In the genomic region with DNA sequence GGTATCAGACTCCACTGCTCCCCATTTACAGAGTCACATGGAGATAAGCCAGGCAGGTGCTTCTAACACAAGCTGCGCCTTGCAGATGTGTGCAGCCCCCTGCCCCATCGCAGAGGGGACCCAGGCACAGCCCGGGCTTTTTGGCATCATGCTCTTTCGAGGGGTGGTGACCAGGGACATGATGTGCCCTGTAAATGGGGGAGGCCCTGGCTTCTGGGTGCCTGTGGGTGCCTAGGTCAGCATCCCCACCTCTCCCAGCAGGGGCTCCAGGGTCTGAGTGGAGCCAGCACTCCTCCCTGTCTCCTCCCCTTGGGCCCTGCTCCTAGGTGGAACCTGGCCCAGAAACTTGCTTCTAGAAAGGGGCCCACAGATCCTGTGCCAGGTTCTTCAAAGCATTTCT, we compare ENCODE assay signal across 33 cellular contexts. TPM values are rescaled to one million over a fixed set of nuclear protein-coding genes. Genes with fewer than 3 reads are reported as not detected.
"Had no signal": no experiment of that assay in that cellular context is flagged by ENCODE, and none has a peak within 500 bp of the region (broad histone marks: within the 10 kb centered on the region; RNA-seq: fewer than 3 reads in every experiment).

No MANE protein-coding gene starts in this region.

- H3K4me1 ChIP-seq: neural progenitor cell, psoas muscle, sigmoid colon, testis, tibial artery, uterus had no signal

- H3K9me3 ChIP-seq: colonic mucosa, esophagus muscularis mucosa, heart right ventricle, left lung, psoas muscle, sigmoid colon, testis, tibial artery, upper lobe of left lung, uterus had no signal

- H3K27me3 ChIP-seq: colonic mucosa, left lung, testis, tibial artery, upper lobe of left lung, uterus had no signal

- H3K4me3 ChIP-seq: colonic mucosa, esophagus muscularis mucosa, heart right ventricle, left lung, neural progenitor cell, psoas muscle, sigmoid colon, testis, tibial artery, upper lobe of left lung, uterus had no signal

- DNase-seq: colonic mucosa; effector CD8-positive, alpha-beta T cell; endodermal cell; foreskin melanocyte; glutamatergic neuron; heart right ventricle; hippocampal formation; left cardiac atrium; left lung; mesenchymal stem cell; naive thymus-derived CD4-positive, alpha-beta T cell; nucleus accumbens; psoas muscle; right cardiac atrium; sigmoid colon; stimulated activated CD4-positive, alpha-beta T cell treated with anti-CD3 and anti-CD28 coated beads, Interleukin-2, amount 100 ng/mL, for 24 hours; stimulated activated CD4-positive, alpha-beta T cell treated with anti-CD3 and anti-CD28 coated beads, Interleukin-4, amount 100 ng/mL, for 24 hours; stimulated activated naive CD4-positive, alpha-beta T cell treated with Interleukin-2 at 50 U/mL for 16 hours; substantia nigra; testis; tibial artery; upper lobe of left lung; uterus had no signal

- H3K27ac ChIP-seq: colonic mucosa, epithelial cell of prostate, esophagus muscularis mucosa, heart right ventricle, left lung, neural progenitor cell, psoas muscle, sigmoid colon, testis, tibial artery, upper lobe of left lung, uterus had no signal

- H3K36me3 ChIP-seq: colonic mucosa, esophagus muscularis mucosa, heart right ventricle, left lung, neural progenitor cell, sigmoid colon, tibial artery, upper lobe of left lung, uterus had no signal

- ATAC-seq: heart right ventricle; left cardiac atrium; left lung; naive thymus-derived CD4-positive, alpha-beta T cell; psoas muscle; right cardiac atrium; stimulated activated effector memory CD8-positive, alpha-beta T cell treated with anti-CD3 and anti-CD28 coated beads, Interleukin-12 subunit alpha, Interleukin-12 subunit beta, amount 100 ng/mL, for 72 hours had no signal

RNA-seq across cellular contexts. Expression of a gene that starts 15.2 kb away (rescaled TPM):
- total RNA-seq: colonic mucosa; endodermal cell; esophagus muscularis mucosa; heart right ventricle; kidney epithelial cell; left lung; mesothelial cell of epicardium; mucosa of gallbladder; naive thymus-derived CD4-positive, alpha-beta T cell; osteocyte; psoas muscle; renal cortical epithelial cell; right cardiac atrium; sigmoid colon; skeletal muscle tissue; upper lobe of left lung; uterus had no signal
